Comparison of ENCODE assay signal across 24 cellular contexts in genomic region chr2:42239289-42239661, GRCh38.
A peak's percentile ranks its signal among the peaks of the same experiment; 100 is the strongest.
DNase-seq lines count a peak whose midpoint lies in the region; ATAC-seq and TF ChIP-seq lines count a peak whose summit lies in the region.
"Had no signal": no experiment of that assay in that cellular context is flagged by ENCODE, and none has a peak within 500 bp of the region (broad histone marks: within the 10 kb centered on the region; RNA-seq: fewer than 3 reads in every experiment).

No MANE protein-coding gene starts in this region.

- H3K36me3 ChIP-seq in BE2C (no peaks in the 10 kb centered on the region; the same call in 1 of the 2 replicates), ovary (no peaks in the 10 kb centered on the region)
- H3K36me3 ChIP-seq: brain microvascular endothelial cell, neural progenitor cell, Peyer's patch, prostate gland, right lobe of liver, tibial nerve had no signal

- H3K9me3 ChIP-seq in BE2C (no peaks in the 10 kb centered on the region), ovary (no peaks in the 10 kb centered on the region)
- H3K9me3 ChIP-seq: Peyer's patch, prostate gland, right lobe of liver, tibial nerve had no signal

- no peak for TF ChIP-seq CTCF in foreskin keratinocyte (conservative IDR thresholded peaks at IDR 0.05)
- TF ChIP-seq CTCF in BE2C (IDR thresholded peaks at IDR 0.05; ENCODE audit: low read depth, low read length) = no peak
- no peak for TF ChIP-seq CTCF in ovary (IDR thresholded peaks at IDR 0.05)

- WGBS in ovary, 3 donors = 67 to 72% (median 69%) methylated on average over 3 of the region's 3 CpGs

- H3K27ac ChIP-seq in foreskin keratinocyte (no peak overlapping the region), ovary (no peak overlapping the region)
- H3K27ac ChIP-seq: brain microvascular endothelial cell, dorsolateral prefrontal cortex, hepatocyte, HL-60, KMS-11, neural progenitor cell, Peyer's patch, prostate gland, right lobe of liver, tibial nerve had no signal

- no peak for DNase-seq in activated T-cell treated with anti-CD3 and anti-CD28 coated beads, Interleukin-2, amount 50 U/mL, for 72 hours
- DNase-seq in activated T-cell treated with anti-CD3 and anti-CD28 coated beads for 4 hours (no peak), foreskin keratinocyte (no peak), BE2C (no peak), ovary (no peak)
- no peak for DNase-seq in stimulated activated effector memory CD8-positive, alpha-beta T cell treated with anti-CD3 and anti-CD28 coated beads, Interleukin-12 subunit alpha, Interleukin-12 subunit beta, amount 100 ng/mL, for 72 hours (ENCODE audit: low spot score in 2 of 2)
- DNase-seq in activated effector memory CD4-positive, alpha-beta T cell treated with anti-CD3 and anti-CD28 coated beads, Interleukin-2, amount 50 U/mL, for 16 hours = no peak
- DNase-seq: brain microvascular endothelial cell, NCI-H1417 treated with DMSO at 0.1 percent for 48 hours, NCI-H226, T-helper 9 cell had no signal

- peaks cover 12% of the 10 kb centered on the region for H3K4me1 ChIP-seq in foreskin keratinocyte
- H3K4me1 ChIP-seq in BE2C = peaks cover 11% of the 10 kb centered on the region; the same call in 1 of the 2 replicates
- H3K4me1 ChIP-seq in ovary (ENCODE audit: insufficient read depth) = peaks cover under 1% of the 10 kb centered on the region
- H3K4me1 ChIP-seq: neural progenitor cell, prostate gland had no signal

- H3K9me3 Mint-ChIP-seq in activated T-cell treated with anti-CD3 and anti-CD28 coated beads, Interleukin-2, amount 50 U/mL, for 72 hours = no peaks in the 10 kb centered on the region
- H3K9me3 Mint-ChIP-seq in stimulated activated effector memory CD8-positive, alpha-beta T cell treated with anti-CD3 and anti-CD28 coated beads, Interleukin-12 subunit alpha, Interleukin-12 subunit beta, amount 100 ng/mL, for 72 hours = no peaks in the 10 kb centered on the region
- H3K9me3 Mint-ChIP-seq: activated CD4-positive, alpha-beta T cell treated with anti-CD3 and anti-CD28 coated beads, Interleukin-2, amount 10 ng/mL, durations not matched to agents 24 days and 14 days; activated naive CD4-positive, alpha-beta T cell treated with anti-CD3 and anti-CD28 coated beads, Interleukin-2, amount 50 U/mL, for 72 hours; CD8-positive, alpha-beta memory T cell; neural progenitor cell had no signal

- no peaks in the 10 kb centered on the region for H3K36me3 Mint-ChIP-seq in activated T-cell treated with anti-CD3 and anti-CD28 coated beads, Interleukin-2, amount 50 U/mL, for 72 hours (ENCODE audit: insufficient read depth in 2 of 2)
- H3K36me3 Mint-ChIP-seq in stimulated activated effector memory CD8-positive, alpha-beta T cell treated with anti-CD3 and anti-CD28 coated beads, Interleukin-12 subunit alpha, Interleukin-12 subunit beta, amount 100 ng/mL, for 72 hours = peaks cover under 1% of the 10 kb centered on the region
- H3K36me3 Mint-ChIP-seq: activated naive CD4-positive, alpha-beta T cell treated with anti-CD3 and anti-CD28 coated beads, Interleukin-2, amount 50 U/mL, for 72 hours; neural progenitor cell had no signal

- peak overlapping the region; percentile 88 for H3K27ac Mint-ChIP-seq in activated T-cell treated with anti-CD3 and anti-CD28 coated beads, Interleukin-2, amount 50 U/mL, for 72 hours
- H3K27ac Mint-ChIP-seq in stimulated activated effector memory CD8-positive, alpha-beta T cell treated with anti-CD3 and anti-CD28 coated beads, Interleukin-12 subunit alpha, Interleukin-12 subunit beta, amount 100 ng/mL, for 72 hours = peak overlapping the region; percentile 67
- H3K27ac Mint-ChIP-seq: activated CD4-positive, alpha-beta T cell treated with anti-CD3 and anti-CD28 coated beads, Interleukin-2, amount 10 ng/mL, durations not matched to agents 24 days and 14 days; activated naive CD4-positive, alpha-beta T cell treated with anti-CD3 and anti-CD28 coated beads, Interleukin-2, amount 50 U/mL, for 72 hours; neural progenitor cell had no signal

- no peak for TF ChIP-seq EP300 in ovary (IDR thresholded peaks at IDR 0.05)

- peak overlapping the region in 1 of 2 donors; percentile 49 for H3K4me3 Mint-ChIP-seq in activated T-cell treated with anti-CD3 and anti-CD28 coated beads, Interleukin-2, amount 50 U/mL, for 72 hours
- peak overlapping the region; percentile 16 for H3K4me3 Mint-ChIP-seq in stimulated activated effector memory CD8-positive, alpha-beta T cell treated with anti-CD3 and anti-CD28 coated beads, Interleukin-12 subunit alpha, Interleukin-12 subunit beta, amount 100 ng/mL, for 72 hours
- H3K4me3 Mint-ChIP-seq: activated CD4-positive, alpha-beta T cell treated with anti-CD3 and anti-CD28 coated beads, Interleukin-2, amount 10 ng/mL, durations not matched to agents 24 days and 14 days; neural progenitor cell had no signal

- TF ChIP-seq POLR2A in ovary (IDR thresholded peaks at IDR 0.05) = no peak

- intact Hi-C loops in ovary (cut with DNase I) = loop anchor here in 1 of 4 donors (1.0 kb wide), 1 partner anchor 140 kb away; no protein-coding TSS in a partner anchor

- peaks cover 51% of the 10 kb centered on the region for H3K4me1 Mint-ChIP-seq in activated T-cell treated with anti-CD3 and anti-CD28 coated beads, Interleukin-2, amount 50 U/mL, for 72 hours (ENCODE audit: low read depth)
- peaks cover 75% of the 10 kb centered on the region for H3K4me1 Mint-ChIP-seq in stimulated activated effector memory CD8-positive, alpha-beta T cell treated with anti-CD3 and anti-CD28 coated beads, Interleukin-12 subunit alpha, Interleukin-12 subunit beta, amount 100 ng/mL, for 72 hours

- no peak overlapping the region for H3K4me3 ChIP-seq in BE2C (ENCODE audit: low read depth, low read length)
- no peak overlapping the region for H3K4me3 ChIP-seq in ovary
- H3K4me3 ChIP-seq: dorsolateral prefrontal cortex, hepatocyte, neural progenitor cell, Peyer's patch, prostate gland, right lobe of liver, tibial nerve had no signal

- H3K27me3 ChIP-seq in foreskin keratinocyte = no peaks in the 10 kb centered on the region
- no peaks in the 10 kb centered on the region for H3K27me3 ChIP-seq in BE2C
- H3K27me3 ChIP-seq in ovary = no peaks in the 10 kb centered on the region
- H3K27me3 ChIP-seq: brain microvascular endothelial cell, dorsolateral prefrontal cortex, hepatocyte, neural progenitor cell, Peyer's patch, right lobe of liver, tibial nerve had no signal

- no peak for ATAC-seq in activated T-cell treated with anti-CD3 and anti-CD28 coated beads, Interleukin-2, amount 50 U/mL, for 72 hours (replicated peaks in 1 of 2)
- ATAC-seq in SK-N-SH treated with all-trans-retinoic acid at 6 μM for 48 hours (peak; percentile 33; the same call in 1 of the 3 replicates), foreskin keratinocyte (peak; percentile 49)
- no peak for ATAC-seq in stimulated activated effector memory CD8-positive, alpha-beta T cell treated with anti-CD3 and anti-CD28 coated beads, Interleukin-12 subunit alpha, Interleukin-12 subunit beta, amount 100 ng/mL, for 72 hours

- no peaks in the 10 kb centered on the region for H3K27me3 Mint-ChIP-seq in activated T-cell treated with anti-CD3 and anti-CD28 coated beads, Interleukin-2, amount 50 U/mL, for 72 hours (ENCODE audit: low read depth)
- H3K27me3 Mint-ChIP-seq: activated CD4-positive, alpha-beta T cell treated with anti-CD3 and anti-CD28 coated beads, Interleukin-2, amount 10 ng/mL, durations not matched to agents 24 days and 14 days; CD8-positive, alpha-beta memory T cell had no signal

TF ChIP-seq in SK-N-SH treated with all-trans-retinoic acid at 6 μM for 48 hours, 23 proteins besides CTCF, POLR2A, EP300 and RAD21:
- no peak for TF ChIP-seq ZC3H10 (CRISPR knock-in tag; IDR thresholded peaks at IDR 0.05)
- TF ChIP-seq CREB5 (CRISPR knock-in tag; IDR thresholded peaks at IDR 0.05; ENCODE audit: low read depth) = no peak
- TF ChIP-seq ESRRG (CRISPR knock-in tag; IDR thresholded peaks at IDR 0.05) = no peak
- no peak for TF ChIP-seq ZNF565 (CRISPR knock-in tag; conservative IDR thresholded peaks at IDR 0.05; ENCODE audit: low read depth)
- TF ChIP-seq ZFP3 (CRISPR knock-in tag; IDR thresholded peaks at IDR 0.05) = no peak
- no peak for TF ChIP-seq TCF4 (CRISPR knock-in tag; IDR thresholded peaks at IDR 0.05; ENCODE audit: borderline replicate concordance)
- no peak for TF ChIP-seq ZFP30 (CRISPR knock-in tag; IDR thresholded peaks at IDR 0.05)
- no peak for TF ChIP-seq ARNTL (CRISPR knock-in tag; IDR thresholded peaks at IDR 0.05; ENCODE audit: borderline replicate concordance, low read depth)
- TF ChIP-seq RARB (CRISPR knock-in tag; IDR thresholded peaks at IDR 0.05) = no peak
- TF ChIP-seq, protein P1, sequence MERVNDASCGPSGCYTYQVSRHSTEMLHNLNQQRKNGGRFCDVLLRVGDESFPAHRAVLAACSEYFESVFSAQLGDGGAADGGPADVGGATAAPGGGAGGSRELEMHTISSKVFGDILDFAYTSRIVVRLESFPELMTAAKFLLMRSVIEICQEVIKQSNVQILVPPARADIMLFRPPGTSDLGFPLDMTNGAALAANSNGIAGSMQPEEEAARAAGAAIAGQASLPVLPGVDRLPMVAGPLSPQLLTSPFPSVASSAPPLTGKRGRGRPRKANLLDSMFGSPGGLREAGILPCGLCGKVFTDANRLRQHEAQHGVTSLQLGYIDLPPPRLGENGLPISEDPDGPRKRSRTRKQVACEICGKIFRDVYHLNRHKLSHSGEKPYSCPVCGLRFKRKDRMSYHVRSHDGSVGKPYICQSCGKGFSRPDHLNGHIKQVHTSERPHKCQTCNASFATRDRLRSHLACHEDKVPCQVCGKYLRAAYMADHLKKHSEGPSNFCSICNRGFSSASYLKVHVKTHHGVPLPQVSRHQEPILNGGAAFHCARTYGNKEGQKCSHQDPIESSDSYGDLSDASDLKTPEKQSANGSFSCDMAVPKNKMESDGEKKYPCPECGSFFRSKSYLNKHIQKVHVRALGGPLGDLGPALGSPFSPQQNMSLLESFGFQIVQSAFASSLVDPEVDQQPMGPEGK (CRISPR knock-in tag; IDR thresholded peaks at IDR 0.05; ENCODE audit: borderline replicate concordance) = no peak

Comparison
In these comparisons a context has a peak if more than half of its experiments do, and no peak if none do; other contexts are left out.
1. ATAC-seq: peak in SK-N-SH treated with all-trans-retinoic acid at 6 μM for 48 hours (single experiment) and foreskin keratinocyte (single experiment); none in activated T-cell treated with anti-CD3 and anti-CD28 coated beads, Interleukin-2, amount 50 U/mL, for 72 hours (0 of 2) and stimulated activated effector memory CD8-positive, alpha-beta T cell treated with anti-CD3 and anti-CD28 coated beads, Interleukin-12 subunit alpha, Interleukin-12 subunit beta, amount 100 ng/mL, for 72 hours (single experiment).